Comparison of ENCODE assay signal across 8 cellular contexts in genomic region chr3:97910236-97910831, GRCh38.
DNase-seq lines count a peak whose midpoint lies in the region; ATAC-seq and TF ChIP-seq lines count a peak whose summit lies in the region.
"Not testable (repeated sequence)": the region's sequence is repeated elsewhere in the genome, so short reads cannot be mapped to it uniquely, and the experiment has no call there.

No MANE protein-coding gene starts in this region.

- not testable (repeated sequence) for H3K36me3 ChIP-seq in HUES6 (ENCODE audit: control insufficient read depth, insufficient read depth, low read length); cardiac muscle cell

- not testable (repeated sequence) for TF ChIP-seq CTCF in Calu3 (IDR thresholded peaks at IDR 0.05; ENCODE audit: unreplicated experiment); cardiac muscle cell (IDR thresholded peaks at IDR 0.05; ENCODE audit: low read depth, low read length); neural crest cell (conservative IDR thresholded peaks at IDR 0.05)

- ATAC-seq in activated CD8-positive, alpha-beta memory T cell treated with anti-CD3 and anti-CD28 coated beads, Interleukin-2, amount 10 ng/mL, durations not matched to agents 7 days and 5 days, result not testable (repeated sequence)

- not testable (repeated sequence) for H3K27me3 ChIP-seq in HUES6 (ENCODE audit: control insufficient read depth, insufficient read depth, low read length); cardiac muscle cell

- not testable (repeated sequence) for H3K36me3 Mint-ChIP-seq in Calu3 (ENCODE audit: insufficient read depth, unreplicated experiment); activated naive CD4-positive, alpha-beta T cell treated with anti-CD3 and anti-CD28 coated beads, Interleukin-2, amount 50 U/mL, for 24 hours; neural crest cell (ENCODE audit: low read depth)
- peaks cover 19% of the 10 kb centered on the region for H3K36me3 Mint-ChIP-seq in T-helper 2 cell treated with Interferon-gamma antibody and Interleukin-4, amounts not matched to agents 5 μg/mL and 100 μg/mL, for 36 hours (ENCODE audit: low read depth)
- H3K36me3 Mint-ChIP-seq in activated CD8-positive, alpha-beta memory T cell treated with anti-CD3 and anti-CD28 coated beads, Interleukin-2, amount 10 ng/mL, durations not matched to agents 7 days and 5 days, result peaks cover 21% of the 10 kb centered on the region

- H3K27ac ChIP-seq in HUES6 (ENCODE audit: low read depth, low read length), result not testable (repeated sequence)
- H3K27ac ChIP-seq in cardiac muscle cell, result peak overlapping the region; percentile 42

- H3K4me3 ChIP-seq in HUES6 (ENCODE audit: low read depth, low read length), result peak overlapping the region; percentile 56
- not testable (repeated sequence) for H3K4me3 ChIP-seq in cardiac muscle cell

- H3K9ac ChIP-seq in HUES6 (ENCODE audit: low read length), result peak overlapping the region; percentile 53

- H3K4me3 Mint-ChIP-seq in Calu3 (ENCODE audit: low read depth, unreplicated experiment) (peak overlapping the region; percentile 58), neural crest cell (peak overlapping the region; percentile 54)
- peak overlapping the region; percentile 81 for H3K4me3 Mint-ChIP-seq in T-helper 2 cell treated with Interferon-gamma antibody and Interleukin-4, amounts not matched to agents 5 μg/mL and 100 μg/mL, for 36 hours
- peak overlapping the region; percentile 77 for H3K4me3 Mint-ChIP-seq in activated CD8-positive, alpha-beta memory T cell treated with anti-CD3 and anti-CD28 coated beads, Interleukin-2, amount 10 ng/mL, durations not matched to agents 7 days and 5 days
- peak overlapping the region; percentile 74 for H3K4me3 Mint-ChIP-seq in activated naive CD4-positive, alpha-beta T cell treated with anti-CD3 and anti-CD28 coated beads, Interleukin-2, amount 50 U/mL, for 24 hours

- DNase-seq in Calu3 (peak; percentile 4), ureter (ENCODE audit: low spot score) (peak; percentile 48)
- DNase-seq in T-helper 2 cell treated with Interferon-gamma antibody and Interleukin-4, amounts not matched to agents 5 μg/mL and 100 μg/mL, for 36 hours (ENCODE audit: low spot score); cardiac muscle cell (ENCODE audit: low read depth in 1 of 2, low spot score in 1 of 2); neural crest cell (ENCODE audit: low read depth, low spot score): not testable (repeated sequence)
- DNase-seq in activated CD8-positive, alpha-beta memory T cell treated with anti-CD3 and anti-CD28 coated beads, Interleukin-2, amount 10 ng/mL, durations not matched to agents 7 days and 5 days, result peak; percentile 56

- not testable (repeated sequence) for H3K27me3 Mint-ChIP-seq in Calu3 (ENCODE audit: unreplicated experiment); T-helper 2 cell treated with Interferon-gamma antibody and Interleukin-4, amounts not matched to agents 5 μg/mL and 100 μg/mL, for 36 hours (ENCODE audit: low read depth); activated CD8-positive, alpha-beta memory T cell treated with anti-CD3 and anti-CD28 coated beads, Interleukin-2, amount 10 ng/mL, durations not matched to agents 7 days and 5 days; activated naive CD4-positive, alpha-beta T cell treated with anti-CD3 and anti-CD28 coated beads, Interleukin-2, amount 50 U/mL, for 24 hours; neural crest cell (ENCODE audit: low read depth)

- H3K9me3 Mint-ChIP-seq in Calu3 (ENCODE audit: low read depth, unreplicated experiment); T-helper 2 cell treated with Interferon-gamma antibody and Interleukin-4, amounts not matched to agents 5 μg/mL and 100 μg/mL, for 36 hours; activated CD8-positive, alpha-beta memory T cell treated with anti-CD3 and anti-CD28 coated beads, Interleukin-2, amount 10 ng/mL, durations not matched to agents 7 days and 5 days (ENCODE audit: low read depth); neural crest cell: not testable (repeated sequence)
- peaks cover 12% of the 10 kb centered on the region for H3K9me3 Mint-ChIP-seq in activated naive CD4-positive, alpha-beta T cell treated with anti-CD3 and anti-CD28 coated beads, Interleukin-2, amount 50 U/mL, for 24 hours

- H3K4me1 ChIP-seq in HUES6 (ENCODE audit: control insufficient read depth, insufficient read depth, low read length), result not testable (repeated sequence)
- peaks cover 13% of the 10 kb centered on the region for H3K4me1 ChIP-seq in cardiac muscle cell (ENCODE audit: low read depth)

- BruUV-seq in Calu3 (replicated peaks; lab: Mats Ljungman, UMichigan), result not testable (repeated sequence)

- not testable (repeated sequence) for H3K9me3 ChIP-seq in HUES6 (ENCODE audit: control insufficient read depth, insufficient read depth, low read depth, low read length); cardiac muscle cell (ENCODE audit: low read depth)

- intact Hi-C loops in Calu3 (cut with micrococcal nuclease; ENCODE audit: unreplicated experiment), result not testable (repeated sequence)

- H3K4me1 Mint-ChIP-seq in Calu3 (ENCODE audit: low read depth, unreplicated experiment); neural crest cell: not testable (repeated sequence)
- peaks cover 22% of the 10 kb centered on the region for H3K4me1 Mint-ChIP-seq in T-helper 2 cell treated with Interferon-gamma antibody and Interleukin-4, amounts not matched to agents 5 μg/mL and 100 μg/mL, for 36 hours (ENCODE audit: low read depth)
- peaks cover 29% of the 10 kb centered on the region for H3K4me1 Mint-ChIP-seq in activated CD8-positive, alpha-beta memory T cell treated with anti-CD3 and anti-CD28 coated beads, Interleukin-2, amount 10 ng/mL, durations not matched to agents 7 days and 5 days
- peaks cover 20% of the 10 kb centered on the region for H3K4me1 Mint-ChIP-seq in activated naive CD4-positive, alpha-beta T cell treated with anti-CD3 and anti-CD28 coated beads, Interleukin-2, amount 50 U/mL, for 24 hours

- H3K27ac Mint-ChIP-seq in Calu3 (ENCODE audit: unreplicated experiment), result not testable (repeated sequence)
- peak overlapping the region; percentile 74 for H3K27ac Mint-ChIP-seq in T-helper 2 cell treated with Interferon-gamma antibody and Interleukin-4, amounts not matched to agents 5 μg/mL and 100 μg/mL, for 36 hours
- H3K27ac Mint-ChIP-seq in activated CD8-positive, alpha-beta memory T cell treated with anti-CD3 and anti-CD28 coated beads, Interleukin-2, amount 10 ng/mL, durations not matched to agents 7 days and 5 days, result peak overlapping the region; percentile 89
- H3K27ac Mint-ChIP-seq in activated naive CD4-positive, alpha-beta T cell treated with anti-CD3 and anti-CD28 coated beads, Interleukin-2, amount 50 U/mL, for 24 hours, result peak overlapping the region; percentile 85
- peak overlapping the region; percentile 71 for H3K27ac Mint-ChIP-seq in neural crest cell (ENCODE audit: unreplicated experiment)

- CTCF ChIA-PET in Calu3 (lab: Charles Lee); activated CD8-positive, alpha-beta memory T cell treated with anti-CD3 and anti-CD28 coated beads, Interleukin-2, amount 10 ng/mL, durations not matched to agents 7 days and 5 days (lab: Charles Lee): not testable (repeated sequence)
